12 cellular contexts compared by ENCODE assay signal in genomic region chr9:121340676-121341392, GRCh38. TPM values are rescaled to one million over a fixed set of nuclear protein-coding genes. Genes with fewer than 3 reads are reported as not detected.
A peak's percentile ranks its signal among the peaks of the same experiment; 100 is the strongest.
DNase-seq lines count a peak whose midpoint lies in the region; ATAC-seq, FAIRE-seq and TF ChIP-seq lines count a peak whose summit lies in the region.
"Had no signal": no experiment of that assay in that cellular context is flagged by ENCODE, and none has a peak within 500 bp of the region (broad histone marks: within the 10 kb centered on the region; RNA-seq: fewer than 3 reads in every experiment).

No MANE protein-coding gene starts in this region.

- no peaks in the 10 kb centered on the region for H3K27me3 ChIP-seq in esophagus muscularis mucosa
- no peaks in the 10 kb centered on the region for H3K27me3 ChIP-seq in small intestine (ENCODE audit: control insufficient read depth in 2 of 2, insufficient read depth in 2 of 2, low read length in 2 of 2)

- H3K36me3 Mint-ChIP-seq in HFFc6 (ENCODE audit: low read depth): peaks cover 39% of the 10 kb centered on the region

- no peaks in the 10 kb centered on the region for H3K9me3 Mint-ChIP-seq in HFFc6
- H3K9me3 Mint-ChIP-seq: CD4-positive, alpha-beta T cell had no signal

- peaks cover 18 to 62% (median 52%) of the 10 kb centered on the region in 4 donors for H3K4me1 ChIP-seq in esophagus muscularis mucosa
- no peaks in the 10 kb centered on the region for H3K4me1 ChIP-seq in small intestine (ENCODE audit: control insufficient read depth in 2 of 2, insufficient read depth in 1 of 2, low read depth in 1 of 2, low read length in 1 of 2)

- H3K27ac ChIP-seq in esophagus muscularis mucosa (replicated peaks in 1 of 4): peak overlapping the region; percentile 2 to 57 (median 28)
- no peak overlapping the region for H3K27ac ChIP-seq in small intestine (ENCODE audit: low read depth in 1 of 2, low read length in 1 of 2)
- H3K27ac ChIP-seq: RWPE1 had no signal

- DNase-seq in GM13977 (ENCODE audit: low spot score): peak; percentile 71
- no peak for DNase-seq in esophagus muscularis mucosa (ENCODE audit: extremely low spot score)
- no peak for DNase-seq in HFFc6
- DNase-seq in small intestine: no peak
- DNase-seq in hippocampal formation (lab: John Stamatoyannopoulos, UW): no peak
- no peak for DNase-seq in HT-29 (ENCODE audit: low spot score)
- DNase-seq: activated effector memory CD4-positive, alpha-beta T cell treated with Interleukin-2 at 50 U/mL for 16 hours; CD4-positive, alpha-beta T cell; NCI-H2029 had no signal

- no peak for FAIRE-seq in small intestine (lab: Jason Lieb, UNC)

- H3K27ac Mint-ChIP-seq in HFFc6: no peak overlapping the region; the same call in 1 of the 2 replicates
- H3K27ac Mint-ChIP-seq: CD4-positive, alpha-beta T cell had no signal

- TF ChIP-seq EP300 in esophagus muscularis mucosa (IDR thresholded peaks at IDR 0.05): no peak

- no peak overlapping the region for H3K4me3 ChIP-seq in esophagus muscularis mucosa
- H3K4me3 ChIP-seq in small intestine (ENCODE audit: low read depth in 1 of 2, low read length in 2 of 2): no peak overlapping the region

- ATAC-seq in GM19463 (IDR thresholded peaks at IDR 0.05; ENCODE audit: unreplicated experiment) (peak; percentile 73), HG03066 (IDR thresholded peaks at IDR 0.05; ENCODE audit: low read depth, unreplicated experiment) (peak; percentile 74)

- H3K36me3 ChIP-seq in esophagus muscularis mucosa: peaks cover 28 to 100% (median 80%) of the 10 kb centered on the region in 4 donors
- peaks cover 6 to 8% of the 10 kb centered on the region in 2 donors for H3K36me3 ChIP-seq in small intestine (ENCODE audit: control insufficient read depth in 2 of 2, insufficient read depth in 2 of 2, low read length in 2 of 2)

- H3K9me3 ChIP-seq in esophagus muscularis mucosa: no peaks in the 10 kb centered on the region
- no peaks in the 10 kb centered on the region for H3K9me3 ChIP-seq in small intestine (ENCODE audit: control insufficient read depth, low read depth)

- H3K4me3 Mint-ChIP-seq in HFFc6: no peak overlapping the region
- H3K4me3 Mint-ChIP-seq: CD4-positive, alpha-beta T cell had no signal

- H3K4me1 Mint-ChIP-seq in HFFc6 (ENCODE audit: low read depth): peaks cover 12% of the 10 kb centered on the region

- in situ Hi-C loops in GM13977 (cut with MboI; ENCODE audit: low pct_unique_long_range_greater_than_20kb, low sequenced_read_pairs, unreplicated experiment): no loop called here

- no peaks in the 10 kb centered on the region; the same call in none of the 2 replicates for H3K27me3 Mint-ChIP-seq in HFFc6 (ENCODE audit: insufficient read depth)
- H3K27me3 Mint-ChIP-seq: CD4-positive, alpha-beta T cell had no signal

- TF ChIP-seq CTCF in GM13977 (IDR thresholded peaks at IDR 0.05; ENCODE audit: extremely low read depth, insufficient read depth, missing control alignments): no peak
- TF ChIP-seq CTCF in esophagus muscularis mucosa (IDR thresholded peaks at IDR 0.05): no peak
- no peak for TF ChIP-seq CTCF in HFFc6 (IDR thresholded peaks at IDR 0.05)

- WGBS in esophagus muscularis mucosa: 94% methylated on average over 6 of the region's 6 CpGs
- 87 to 90% (median 90%) methylated on average over 6 of the region's 6 CpGs for WGBS in small intestine, 3 donors

- intact Hi-C loops in esophagus muscularis mucosa (cut with DNase I): no loop called here

- TF ChIP-seq POLR2A in esophagus muscularis mucosa (IDR thresholded peaks at IDR 0.05; ENCODE audit: low read depth): no peak

RNA-seq across cellular contexts. Expression of gene STOM, which starts 29.2 kb away (rescaled TPM):
- 100 to 1,000 TPM; 250 to 554 (median 444) TPM for total RNA-seq in esophagus muscularis mucosa
- 100 to 1,000 TPM in 5 of 6 experiments, 10 to 100 TPM in 1; 85.4 to 151 (median 138) TPM for total RNA-seq in HFFc6 (2021; fragmentation: NEBNext Ultra II Directional; extraction: Animal tissue kit (Norgen Biotek cat#: 25700))
- polyA plus RNA-seq in small intestine: 100 to 1,000 TPM in 1 of 3 donors, 10 to 100 TPM in 2; 20.8 to 115 (median 73.2) TPM
- total RNA-seq in HT-29 (2014; rRNA removed; shearing (Covaris generic)): not detected in 2 replicates

Comparison
In these comparisons a context has a peak if more than half of its experiments do, and no peak if none do; other contexts are left out.
1. H3K27ac ChIP-seq: peak in esophagus muscularis mucosa (4 of 4); none in small intestine (0 of 2).
2. RNA of gene STOM, which starts 29.2 kb away (total RNA-seq): 250 to 554 TPM in esophagus muscularis mucosa and 85.4 to 151 TPM in HFFc6; not detected in HT-29; every median in the first group is over 10 times any median in the second.